Comparison of ENCODE assay signal across 1 cellular context in the genomic region with DNA sequence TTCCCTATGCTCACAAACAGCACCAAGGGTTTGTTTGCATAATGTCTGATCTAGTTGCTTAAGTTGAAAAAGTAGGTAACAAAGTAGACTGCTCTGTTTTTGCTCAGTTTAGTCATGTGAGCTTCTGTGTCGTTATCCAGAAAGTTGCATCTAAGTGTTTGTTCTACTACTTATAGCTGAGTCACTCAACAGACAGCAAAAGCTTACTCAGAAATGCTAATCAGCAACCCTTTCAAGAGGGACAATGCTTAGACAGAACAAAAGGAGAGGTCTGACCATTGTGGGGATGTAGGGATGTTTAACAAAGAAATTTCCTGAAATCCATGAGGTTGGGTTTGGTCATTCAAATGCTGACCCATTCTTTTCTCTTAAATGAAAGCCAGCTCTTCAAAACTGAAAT.
TF ChIP-seq lines count a peak whose summit lies in the region.

No MANE protein-coding gene starts in this region.

TF ChIP-seq in K562, 482 proteins besides CTCF, POLR2A, EP300 and RAD21 (continued from another document and continues in another):
- TF ChIP-seq NR2C2 (CRISPR knock-in tag; IDR thresholded peaks at IDR 0.05) (no peak), NR2C2 (tag; IDR thresholded peaks at IDR 0.05) (no peak), PTTG1 (tag; IDR thresholded peaks at IDR 0.05; ENCODE audit: low read depth) (no peak), ZNF584 (CRISPR knock-in tag; IDR thresholded peaks at IDR 0.05; ENCODE audit: low read depth) (no peak), FOXK2 (conservative IDR thresholded peaks at IDR 0.05 in 1 of 2, IDR thresholded peaks at IDR 0.05 in 1 of 2; ENCODE audit: low read depth in 2 of 2) (no peak), NFE2 (IDR thresholded peaks at IDR 0.05; ENCODE audit: low read depth) (peak; percentile 29; the same call in 1 of the 2 replicates), ZNF79 (CRISPR knock-in tag; IDR thresholded peaks at IDR 0.05; ENCODE audit: low read depth) (no peak), ZNF644 (tag; IDR thresholded peaks at IDR 0.05; ENCODE audit: low read depth) (no peak), ZNF431 (CRISPR knock-in tag; IDR thresholded peaks at IDR 0.05) (no peak), ZNF583 (CRISPR knock-in tag; IDR thresholded peaks at IDR 0.05) (no peak), DPF2 (IDR thresholded peaks at IDR 0.05) (no peak), FOXA1 (IDR thresholded peaks at IDR 0.05; ENCODE audit: borderline replicate concordance) (no peak), ZNF253 (CRISPR knock-in tag; conservative IDR thresholded peaks at IDR 0.05) (no peak), KAT2B (IDR thresholded peaks at IDR 0.05; ENCODE audit: low read depth, low read length) (no peak), MED1 (CRISPR knock-in tag; IDR thresholded peaks at IDR 0.05; ENCODE audit: borderline replicate concordance) (no peak), HMG20B (CRISPR knock-in tag; IDR thresholded peaks at IDR 0.05) (no peak), ZNF41 (CRISPR knock-in tag; conservative IDR thresholded peaks at IDR 0.05) (no peak), YY1 (IDR thresholded peaks at IDR 0.05; ENCODE audit: borderline replicate concordance in 1 of 3, control insufficient read depth in 1 of 3, extremely low read depth in 1 of 3, insufficient read depth in 3 of 3, insufficient read length in 1 of 3, insufficient replicate concordance in 2 of 3, low read depth in 1 of 3, low read length in 2 of 3) (no peak), PPARD (CRISPR knock-in tag; IDR thresholded peaks at IDR 0.05) (no peak), SOX6 (IDR thresholded peaks at IDR 0.05) (peak; percentile 72), KAT8 (IDR thresholded peaks at IDR 0.05; ENCODE audit: low read depth) (no peak), ELF2 (CRISPR knock-in tag; IDR thresholded peaks at IDR 0.05) (no peak), HEY1 (CRISPR knock-in tag; IDR thresholded peaks at IDR 0.05; ENCODE audit: borderline replicate concordance) (no peak), XRCC3 (IDR thresholded peaks at IDR 0.05) (no peak), TRIM24 (IDR thresholded peaks at IDR 0.05) (no peak), PRMT5 (CRISPR knock-in tag; IDR thresholded peaks at IDR 0.05) (no peak), SAP30 (IDR thresholded peaks at IDR 0.05; ENCODE audit: borderline replicate concordance, insufficient read depth, low read depth, low read length, poor library complexity, severe bottlenecking) (no peak), EHMT2 (IDR thresholded peaks at IDR 0.05) (0 out of 2 replicates have a peak, but pooled peaks have one; percentile 20), CHD4 (IDR thresholded peaks at IDR 0.05; ENCODE audit: insufficient read depth, insufficient replicate concordance, low read depth, low read length, poor library complexity, severe bottlenecking) (no peak), NFE2L1 (tag; IDR thresholded peaks at IDR 0.05; ENCODE audit: borderline replicate concordance, low read depth) (peak; percentile 68), BHLHE40 (IDR thresholded peaks at IDR 0.05; ENCODE audit: low read length) (peak; percentile 23; the same call in 1 of the 2 replicates), ZNF717 (CRISPR knock-in tag; IDR thresholded peaks at IDR 0.05) (no peak), E2F3 (CRISPR knock-in tag; IDR thresholded peaks at IDR 0.05) (no peak), ZBTB8A (IDR thresholded peaks at IDR 0.05; ENCODE audit: partially characterized antibody) (no peak), ZNF76 (CRISPR knock-in tag; IDR thresholded peaks at IDR 0.05; ENCODE audit: borderline replicate concordance) (no peak), CCNT2 (IDR thresholded peaks at IDR 0.05; ENCODE audit: borderline replicate concordance, extremely low read depth, insufficient read length, low read depth, low read length) (no peak), NCOA4 (IDR thresholded peaks at IDR 0.05; ENCODE audit: partially characterized antibody) (no peak), ZNF316 (IDR thresholded peaks at IDR 0.05) (peak; percentile 84)
- TF ChIP-seq, protein P1, sequence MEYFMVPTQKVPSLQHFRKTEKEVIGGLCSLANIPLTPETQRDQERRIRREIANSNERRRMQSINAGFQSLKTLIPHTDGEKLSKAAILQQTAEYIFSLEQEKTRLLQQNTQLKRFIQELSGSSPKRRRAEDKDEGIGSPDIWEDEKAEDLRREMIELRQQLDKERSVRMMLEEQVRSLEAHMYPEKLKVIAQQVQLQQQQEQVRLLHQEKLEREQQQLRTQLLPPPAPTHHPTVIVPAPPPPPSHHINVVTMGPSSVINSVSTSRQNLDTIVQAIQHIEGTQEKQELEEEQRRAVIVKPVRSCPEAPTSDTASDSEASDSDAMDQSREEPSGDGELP (CRISPR knock-in tag; IDR thresholded peaks at IDR 0.05; ENCODE audit: borderline replicate concordance) = no peak
- TF ChIP-seq, protein P2, sequence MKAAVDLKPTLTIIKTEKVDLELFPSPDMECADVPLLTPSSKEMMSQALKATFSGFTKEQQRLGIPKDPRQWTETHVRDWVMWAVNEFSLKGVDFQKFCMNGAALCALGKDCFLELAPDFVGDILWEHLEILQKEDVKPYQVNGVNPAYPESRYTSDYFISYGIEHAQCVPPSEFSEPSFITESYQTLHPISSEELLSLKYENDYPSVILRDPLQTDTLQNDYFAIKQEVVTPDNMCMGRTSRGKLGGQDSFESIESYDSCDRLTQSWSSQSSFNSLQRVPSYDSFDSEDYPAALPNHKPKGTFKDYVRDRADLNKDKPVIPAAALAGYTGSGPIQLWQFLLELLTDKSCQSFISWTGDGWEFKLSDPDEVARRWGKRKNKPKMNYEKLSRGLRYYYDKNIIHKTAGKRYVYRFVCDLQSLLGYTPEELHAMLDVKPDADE (conservative IDR thresholded peaks at IDR 0.05; ENCODE audit: control insufficient read depth, low read depth, low read length) = no peak
- TF ChIP-seq, protein P3, sequence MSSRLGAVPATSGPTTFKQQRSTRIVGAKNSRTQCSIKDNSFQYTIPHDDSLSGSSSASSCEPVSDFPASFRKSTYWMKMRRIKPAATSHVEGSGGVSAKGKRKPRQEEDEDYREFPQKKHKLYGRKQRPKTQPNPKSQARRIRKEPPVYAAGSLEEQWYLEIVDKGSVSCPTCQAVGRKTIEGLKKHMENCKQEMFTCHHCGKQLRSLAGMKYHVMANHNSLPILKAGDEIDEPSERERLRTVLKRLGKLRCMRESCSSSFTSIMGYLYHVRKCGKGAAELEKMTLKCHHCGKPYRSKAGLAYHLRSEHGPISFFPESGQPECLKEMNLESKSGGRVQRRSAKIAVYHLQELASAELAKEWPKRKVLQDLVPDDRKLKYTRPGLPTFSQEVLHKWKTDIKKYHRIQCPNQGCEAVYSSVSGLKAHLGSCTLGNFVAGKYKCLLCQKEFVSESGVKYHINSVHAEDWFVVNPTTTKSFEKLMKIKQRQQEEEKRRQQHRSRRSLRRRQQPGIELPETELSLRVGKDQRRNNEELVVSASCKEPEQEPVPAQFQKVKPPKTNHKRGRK (tag; IDR thresholded peaks at IDR 0.05) = no peak
- TF ChIP-seq, protein P4, sequence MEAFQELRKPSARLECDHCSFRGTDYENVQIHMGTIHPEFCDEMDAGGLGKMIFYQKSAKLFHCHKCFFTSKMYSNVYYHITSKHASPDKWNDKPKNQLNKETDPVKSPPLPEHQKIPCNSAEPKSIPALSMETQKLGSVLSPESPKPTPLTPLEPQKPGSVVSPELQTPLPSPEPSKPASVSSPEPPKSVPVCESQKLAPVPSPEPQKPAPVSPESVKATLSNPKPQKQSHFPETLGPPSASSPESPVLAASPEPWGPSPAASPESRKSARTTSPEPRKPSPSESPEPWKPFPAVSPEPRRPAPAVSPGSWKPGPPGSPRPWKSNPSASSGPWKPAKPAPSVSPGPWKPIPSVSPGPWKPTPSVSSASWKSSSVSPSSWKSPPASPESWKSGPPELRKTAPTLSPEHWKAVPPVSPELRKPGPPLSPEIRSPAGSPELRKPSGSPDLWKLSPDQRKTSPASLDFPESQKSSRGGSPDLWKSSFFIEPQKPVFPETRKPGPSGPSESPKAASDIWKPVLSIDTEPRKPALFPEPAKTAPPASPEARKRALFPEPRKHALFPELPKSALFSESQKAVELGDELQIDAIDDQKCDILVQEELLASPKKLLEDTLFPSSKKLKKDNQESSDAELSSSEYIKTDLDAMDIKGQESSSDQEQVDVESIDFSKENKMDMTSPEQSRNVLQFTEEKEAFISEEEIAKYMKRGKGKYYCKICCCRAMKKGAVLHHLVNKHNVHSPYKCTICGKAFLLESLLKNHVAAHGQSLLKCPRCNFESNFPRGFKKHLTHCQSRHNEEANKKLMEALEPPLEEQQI (IDR thresholded peaks at IDR 0.05) = no peak
- TF ChIP-seq, protein P5, sequence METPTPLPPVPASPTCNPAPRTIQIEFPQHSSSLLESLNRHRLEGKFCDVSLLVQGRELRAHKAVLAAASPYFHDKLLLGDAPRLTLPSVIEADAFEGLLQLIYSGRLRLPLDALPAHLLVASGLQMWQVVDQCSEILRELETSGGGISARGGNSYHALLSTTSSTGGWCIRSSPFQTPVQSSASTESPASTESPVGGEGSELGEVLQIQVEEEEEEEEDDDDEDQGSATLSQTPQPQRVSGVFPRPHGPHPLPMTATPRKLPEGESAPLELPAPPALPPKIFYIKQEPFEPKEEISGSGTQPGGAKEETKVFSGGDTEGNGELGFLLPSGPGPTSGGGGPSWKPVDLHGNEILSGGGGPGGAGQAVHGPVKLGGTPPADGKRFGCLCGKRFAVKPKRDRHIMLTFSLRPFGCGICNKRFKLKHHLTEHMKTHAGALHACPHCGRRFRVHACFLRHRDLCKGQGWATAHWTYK (CRISPR knock-in tag; IDR thresholded peaks at IDR 0.05) = no peak
- TF ChIP-seq, protein P6, sequence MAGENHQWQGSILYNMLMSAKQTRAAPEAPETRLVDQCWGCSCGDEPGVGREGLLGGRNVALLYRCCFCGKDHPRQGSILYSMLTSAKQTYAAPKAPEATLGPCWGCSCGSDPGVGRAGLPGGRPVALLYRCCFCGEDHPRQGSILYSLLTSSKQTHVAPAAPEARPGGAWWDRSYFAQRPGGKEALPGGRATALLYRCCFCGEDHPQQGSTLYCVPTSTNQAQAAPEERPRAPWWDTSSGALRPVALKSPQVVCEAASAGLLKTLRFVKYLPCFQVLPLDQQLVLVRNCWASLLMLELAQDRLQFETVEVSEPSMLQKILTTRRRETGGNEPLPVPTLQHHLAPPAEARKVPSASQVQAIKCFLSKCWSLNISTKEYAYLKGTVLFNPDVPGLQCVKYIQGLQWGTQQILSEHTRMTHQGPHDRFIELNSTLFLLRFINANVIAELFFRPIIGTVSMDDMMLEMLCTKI (IDR thresholded peaks at IDR 0.05; ENCODE audit: partially characterized antibody) = no peak
- TF ChIP-seq, protein P7, sequence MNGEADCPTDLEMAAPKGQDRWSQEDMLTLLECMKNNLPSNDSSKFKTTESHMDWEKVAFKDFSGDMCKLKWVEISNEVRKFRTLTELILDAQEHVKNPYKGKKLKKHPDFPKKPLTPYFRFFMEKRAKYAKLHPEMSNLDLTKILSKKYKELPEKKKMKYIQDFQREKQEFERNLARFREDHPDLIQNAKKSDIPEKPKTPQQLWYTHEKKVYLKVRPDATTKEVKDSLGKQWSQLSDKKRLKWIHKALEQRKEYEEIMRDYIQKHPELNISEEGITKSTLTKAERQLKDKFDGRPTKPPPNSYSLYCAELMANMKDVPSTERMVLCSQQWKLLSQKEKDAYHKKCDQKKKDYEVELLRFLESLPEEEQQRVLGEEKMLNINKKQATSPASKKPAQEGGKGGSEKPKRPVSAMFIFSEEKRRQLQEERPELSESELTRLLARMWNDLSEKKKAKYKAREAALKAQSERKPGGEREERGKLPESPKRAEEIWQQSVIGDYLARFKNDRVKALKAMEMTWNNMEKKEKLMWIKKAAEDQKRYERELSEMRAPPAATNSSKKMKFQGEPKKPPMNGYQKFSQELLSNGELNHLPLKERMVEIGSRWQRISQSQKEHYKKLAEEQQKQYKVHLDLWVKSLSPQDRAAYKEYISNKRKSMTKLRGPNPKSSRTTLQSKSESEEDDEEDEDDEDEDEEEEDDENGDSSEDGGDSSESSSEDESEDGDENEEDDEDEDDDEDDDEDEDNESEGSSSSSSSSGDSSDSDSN (IDR thresholded peaks at IDR 0.05; ENCODE audit: borderline replicate concordance in 1 of 2, low read depth in 2 of 2, low read length in 2 of 2) = no peak
- TF ChIP-seq, protein P8, sequence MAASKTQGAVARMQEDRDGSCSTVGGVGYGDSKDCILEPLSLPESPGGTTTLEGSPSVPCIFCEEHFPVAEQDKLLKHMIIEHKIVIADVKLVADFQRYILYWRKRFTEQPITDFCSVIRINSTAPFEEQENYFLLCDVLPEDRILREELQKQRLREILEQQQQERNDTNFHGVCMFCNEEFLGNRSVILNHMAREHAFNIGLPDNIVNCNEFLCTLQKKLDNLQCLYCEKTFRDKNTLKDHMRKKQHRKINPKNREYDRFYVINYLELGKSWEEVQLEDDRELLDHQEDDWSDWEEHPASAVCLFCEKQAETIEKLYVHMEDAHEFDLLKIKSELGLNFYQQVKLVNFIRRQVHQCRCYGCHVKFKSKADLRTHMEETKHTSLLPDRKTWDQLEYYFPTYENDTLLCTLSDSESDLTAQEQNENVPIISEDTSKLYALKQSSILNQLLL (CRISPR knock-in tag; IDR thresholded peaks at IDR 0.05; ENCODE audit: borderline replicate concordance) = no peak
- TF ChIP-seq, protein P9, sequence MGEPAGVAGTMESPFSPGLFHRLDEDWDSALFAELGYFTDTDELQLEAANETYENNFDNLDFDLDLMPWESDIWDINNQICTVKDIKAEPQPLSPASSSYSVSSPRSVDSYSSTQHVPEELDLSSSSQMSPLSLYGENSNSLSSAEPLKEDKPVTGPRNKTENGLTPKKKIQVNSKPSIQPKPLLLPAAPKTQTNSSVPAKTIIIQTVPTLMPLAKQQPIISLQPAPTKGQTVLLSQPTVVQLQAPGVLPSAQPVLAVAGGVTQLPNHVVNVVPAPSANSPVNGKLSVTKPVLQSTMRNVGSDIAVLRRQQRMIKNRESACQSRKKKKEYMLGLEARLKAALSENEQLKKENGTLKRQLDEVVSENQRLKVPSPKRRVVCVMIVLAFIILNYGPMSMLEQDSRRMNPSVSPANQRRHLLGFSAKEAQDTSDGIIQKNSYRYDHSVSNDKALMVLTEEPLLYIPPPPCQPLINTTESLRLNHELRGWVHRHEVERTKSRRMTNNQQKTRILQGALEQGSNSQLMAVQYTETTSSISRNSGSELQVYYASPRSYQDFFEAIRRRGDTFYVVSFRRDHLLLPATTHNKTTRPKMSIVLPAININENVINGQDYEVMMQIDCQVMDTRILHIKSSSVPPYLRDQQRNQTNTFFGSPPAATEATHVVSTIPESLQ (CRISPR knock-in tag; IDR thresholded peaks at IDR 0.05) = no peak
